Comparison of ENCODE assay signal across 8 cellular contexts in genomic region chrX:132092439-132093065, GRCh38. TPM values are rescaled to one million over a fixed set of nuclear protein-coding genes. Genes with fewer than 3 reads are reported as not detected.
DNase-seq lines count a peak whose midpoint lies in the region; ATAC-seq, FAIRE-seq and TF ChIP-seq lines count a peak whose summit lies in the region.

No MANE protein-coding gene starts in this region.

- H3K23ac ChIP-seq in IMR-90 (ENCODE audit: low read depth, low read length), result no peak overlapping the region

- H2BK15ac ChIP-seq in IMR-90 (ENCODE audit: low read depth, low read length), result no peak overlapping the region

- H2AK5ac ChIP-seq in IMR-90 (ENCODE audit: low read depth, low read length), result no peak overlapping the region

- H3K79me1 ChIP-seq in IMR-90 (ENCODE audit: low read depth in 1 of 2, low read length in 2 of 2), result no peaks in the 10 kb centered on the region

- no peak for FAIRE-seq in RCC 7860 (lab: Jason Lieb, UNC)

- H3K27me3 ChIP-seq in IMR-90 (ENCODE audit: control insufficient read depth, insufficient read depth, low read length), result peaks cover 11% of the 10 kb centered on the region

- H3K56ac ChIP-seq in IMR-90 (ENCODE audit: extremely low read depth, insufficient read depth, low read length), result no peak overlapping the region

- intact Hi-C loops in IMR-90 (cut with micrococcal nuclease), result loop anchor here (1.0 kb wide), 3 partner anchors 127 to 539 kb away; partner anchors contain the start of gene RAP2C

- H3K9me3 ChIP-seq in IMR-90 (ENCODE audit: control insufficient read depth, insufficient read depth, low read length), result no peaks in the 10 kb centered on the region

- ATAC-seq in GM19468 (IDR thresholded peaks at IDR 0.05; ENCODE audit: extremely low read depth, unreplicated experiment) (peak; percentile 77), IMR-90 (ENCODE audit: low read depth) (peak; percentile 94)

- TF ChIP-seq CTCF in IMR-90 (conservative IDR thresholded peaks at IDR 0.05; ENCODE audit: low read depth, low read length), result peak; percentile 67

- no peak overlapping the region for H2BK20ac ChIP-seq in IMR-90 (ENCODE audit: low read depth, low read length)

- dilution Hi-C loops in IMR-90 (cut with HindIII; ENCODE audit: low sequenced_read_pairs, unreplicated experiment), result no loop called here

- no peak overlapping the region for H3K18ac ChIP-seq in IMR-90 (ENCODE audit: low read depth, low read length)

- H3K9me1 ChIP-seq in IMR-90 (ENCODE audit: insufficient read depth, low read length), result no peaks in the 10 kb centered on the region

- no peak overlapping the region for H2AK9ac ChIP-seq in IMR-90 (replicated peaks; ENCODE audit: low read depth, low read length, poor library complexity)

- in situ Hi-C loops in IMR-90 (cut with MboI; ENCODE audit: low sequenced_read_pairs), result no loop called here

- peak; percentile 62 for TF ChIP-seq RAD21 in IMR-90 (IDR thresholded peaks at IDR 0.05; ENCODE audit: low read length)

- H3K4me3 ChIP-seq in IMR-90 (ENCODE audit: insufficient read depth, low read depth, low read length), result no peak overlapping the region

- no peak overlapping the region for H4K8ac ChIP-seq in IMR-90 (ENCODE audit: low read depth in 2 of 2, low read length in 2 of 2)

- no peak overlapping the region for H4K5ac ChIP-seq in IMR-90 (ENCODE audit: low read depth, low read length)

- H3K14ac ChIP-seq in IMR-90 (replicated peaks; ENCODE audit: low read depth, low read length), result no peak overlapping the region

- H3K9ac ChIP-seq in IMR-90 (ENCODE audit: low read depth, low read length), result no peak overlapping the region

- no TSS peak for BruUV-seq in IMR-90 (replicated peaks; lab: Mats Ljungman, UMichigan)

- DNase-seq in D341Med (ENCODE audit: low spot score) (peak; percentile 60), IMR-90 (peak; percentile 61), RCC 7860 (ENCODE audit: low spot score) (peak; percentile 13), glomerular endothelial cell (ENCODE audit: extremely low read depth, low read depth, low spot score) (peak; percentile 67), renal cortical epithelial cell (ENCODE audit: low read depth) (peak; percentile 54), NCI-H446 treated with DMSO at 0.1 percent for 48 hours (lab: John Stamatoyannopoulos, UW) (no peak)
- peak; percentile 14 for DNase-seq in activated effector memory CD4-positive, alpha-beta T cell treated with Interleukin-2 at 50 U/mL for 16 hours

- CTCF ChIA-PET in IMR-90 (lab: Yijun Ruan, JAX), result interaction anchor here (0.5 to 1.2 kb wide), 14 partner anchors 8 to 539 kb away, joined by 3 to 22 read pairs (median 4); partner anchors contain the start of gene RAP2C

- peak overlapping the region; percentile 36 for H2AFZ ChIP-seq in IMR-90 (replicated peaks; ENCODE audit: low read length, poor library complexity)

- no peaks in the 10 kb centered on the region for H3K36me3 ChIP-seq in IMR-90 (ENCODE audit: control insufficient read depth, insufficient read depth, low read length)

- 79% methylated on average over 2 of the region's 7 CpGs; no CpG with 5 or more reads in 1 of the 2 experiments for WGBS in IMR-90 (ENCODE audit: extremely low coverage in 2 of 2, insufficient read length in 1 of 2), 2 experiments

- no peak for TF ChIP-seq POLR2A in IMR-90 (IDR thresholded peaks at IDR 0.05; ENCODE audit: low read depth, low read length)

- H3K4ac ChIP-seq in IMR-90 (ENCODE audit: low read depth, low read length), result no peak overlapping the region

- H3K27ac ChIP-seq in IMR-90 (ENCODE audit: insufficient read depth, low read length), result no peak overlapping the region

- H2BK120ac ChIP-seq in IMR-90 (ENCODE audit: low read depth, low read length), result no peak overlapping the region

- H3K4me2 ChIP-seq in IMR-90 (ENCODE audit: low read depth, low read length), result no peak overlapping the region

- no peaks in the 10 kb centered on the region for H3K4me1 ChIP-seq in IMR-90 (ENCODE audit: control insufficient read depth, insufficient read depth, low read length)

- POLR2A ChIA-PET in IMR-90 (lab: Charles Lee; ENCODE audit: unreplicated experiment), result no interaction called here

- H4K91ac ChIP-seq in IMR-90 (ENCODE audit: insufficient read depth, low read depth, low read length), result no peak overlapping the region

- H2BK5ac ChIP-seq in IMR-90 (ENCODE audit: low read depth, low read length, poor library complexity, severe bottlenecking), result no peak overlapping the region

- H4K20me1 ChIP-seq in IMR-90 (ENCODE audit: insufficient read depth, low read length), result no peaks in the 10 kb centered on the region; the same call in 1 of the 2 replicates

TF ChIP-seq in IMR-90, 13 proteins besides CTCF, POLR2A, EP300 and RAD21:
- TF ChIP-seq MXI1 (IDR thresholded peaks at IDR 0.05; ENCODE audit: borderline replicate concordance, low read depth, low read length) (no peak), SMC3 (IDR thresholded peaks at IDR 0.05; ENCODE audit: low read depth, low read length) (peak; percentile 38)

RNA-seq across cellular contexts. Expression of gene FRMD7, which starts 35.3 kb away (rescaled TPM):
- total RNA-seq in IMR-90 (2012; rRNA removed) (not detected in 2 replicates), glomerular endothelial cell (not detected in 2 replicates), renal cortical epithelial cell (not detected in 2 replicates)
- polyA plus RNA-seq in IMR-90 (2012; rRNA removed), result not detected in 2 replicates
- polyA plus RNA-seq in IMR-90 (2012; cell fraction: cytosol; rRNA removed), result not detected in 2 replicates
- polyA plus RNA-seq in IMR-90 (2012; cell fraction: nucleus; rRNA removed; ENCODE audit: low replicate concordance), result not detected in 2 replicates
